Comparison of ENCODE assay signal across 10 cellular contexts in genomic region chr17:75842963-75843576, GRCh38. TPM values are rescaled to one million over a fixed set of nuclear protein-coding genes. Genes with fewer than 3 reads are reported as not detected.
DNase-seq lines count a peak whose midpoint lies in the region; TF ChIP-seq lines count a peak whose summit lies in the region.
"Had no signal": no experiment of that assay in that cellular context is flagged by ENCODE, and none has a peak within 500 bp of the region (broad histone marks: within the 10 kb centered on the region; RNA-seq: fewer than 3 reads in every experiment).

No MANE protein-coding gene starts in this region.

- peak; percentile 20 for TF ChIP-seq CTCF in GM12865 (IDR thresholded peaks at IDR 0.05; ENCODE audit: insufficient read depth, low read depth, low read length, missing control alignments)
- TF ChIP-seq CTCF in dorsolateral prefrontal cortex (IDR thresholded peaks at IDR 0.05 in 54 of 56, conservative IDR thresholded peaks at IDR 0.05 in 2 of 56; ENCODE audit: low read depth in 1 of 56, partially characterized antibody in 56 of 56): no peak
- no peak for TF ChIP-seq CTCF in retinal pigment epithelial cell (conservative IDR thresholded peaks at IDR 0.05; ENCODE audit: low read depth, low read length)
- no peak for TF ChIP-seq CTCF in HFFc6 (IDR thresholded peaks at IDR 0.05)

- H3K9me3 Mint-ChIP-seq in T-helper 1 cell treated with Interleukin-12 subunit alpha and Interleukin-12 subunit beta and Interleukin-4 antibody, amounts not matched to agents 30 μg/mL and 1 μg/mL, for 36 hours: no peaks in the 10 kb centered on the region
- H3K9me3 Mint-ChIP-seq in HFFc6: no peaks in the 10 kb centered on the region

- peaks cover 11% of the 10 kb centered on the region for H3K4me1 Mint-ChIP-seq in T-helper 1 cell treated with Interleukin-12 subunit alpha and Interleukin-12 subunit beta and Interleukin-4 antibody, amounts not matched to agents 30 μg/mL and 1 μg/mL, for 36 hours (ENCODE audit: low read depth)
- H3K4me1 Mint-ChIP-seq in HFFc6 (ENCODE audit: low read depth): peaks cover 5% of the 10 kb centered on the region; the same call in 1 of the 2 replicates

- no peaks in the 10 kb centered on the region for H3K27me3 ChIP-seq in dorsolateral prefrontal cortex

- no peak overlapping the region for H3K27ac ChIP-seq in dorsolateral prefrontal cortex

- intact Hi-C loops in dorsolateral prefrontal cortex (cut with DNase I): no loop called here

- H3K27ac Mint-ChIP-seq in T-helper 1 cell treated with Interleukin-12 subunit alpha and Interleukin-12 subunit beta and Interleukin-4 antibody, amounts not matched to agents 30 μg/mL and 1 μg/mL, for 36 hours: peak overlapping the region; percentile 94
- H3K27ac Mint-ChIP-seq in HFFc6: no peak overlapping the region

- peak; percentile 49 for DNase-seq in GM12865 (ENCODE audit: low read depth)
- DNase-seq in dorsolateral prefrontal cortex: no peak
- no peak for DNase-seq in retinal pigment epithelial cell (ENCODE audit: low read depth)
- DNase-seq in HFFc6: no peak
- no peak for DNase-seq in NCI-H1048 (lab: John Stamatoyannopoulos, UW)
- no peak for DNase-seq in GM19238 (ENCODE audit: insufficient read length, low spot score)
- DNase-seq in DMS 273 (lab: John Stamatoyannopoulos, UW; ENCODE audit: unreplicated experiment): no peak
- DNase-seq: NCI-H1092 had no signal

- no peaks in the 10 kb centered on the region for H3K27me3 Mint-ChIP-seq in T-helper 1 cell treated with Interleukin-12 subunit alpha and Interleukin-12 subunit beta and Interleukin-4 antibody, amounts not matched to agents 30 μg/mL and 1 μg/mL, for 36 hours (ENCODE audit: low read depth)
- peaks cover 2% of the 10 kb centered on the region; the same call in 1 of the 2 replicates for H3K27me3 Mint-ChIP-seq in HFFc6 (ENCODE audit: insufficient read depth)

- H3K36me3 Mint-ChIP-seq in T-helper 1 cell treated with Interleukin-12 subunit alpha and Interleukin-12 subunit beta and Interleukin-4 antibody, amounts not matched to agents 30 μg/mL and 1 μg/mL, for 36 hours (ENCODE audit: low read depth): peaks cover 34% of the 10 kb centered on the region
- no peaks in the 10 kb centered on the region; the same call in 1 of the 2 replicates for H3K36me3 Mint-ChIP-seq in HFFc6 (ENCODE audit: low read depth)

- peak overlapping the region; percentile 87 for H3K4me3 ChIP-seq in GM12865 (ENCODE audit: low read depth, low read length)
- H3K4me3 ChIP-seq in dorsolateral prefrontal cortex: peak overlapping the region in 32 of 59 donors; percentile 2 to 42 (median 30)
- peak overlapping the region; percentile 44 for H3K4me3 ChIP-seq in retinal pigment epithelial cell (ENCODE audit: low read length)

- peak overlapping the region; percentile 94 for H3K4me3 Mint-ChIP-seq in T-helper 1 cell treated with Interleukin-12 subunit alpha and Interleukin-12 subunit beta and Interleukin-4 antibody, amounts not matched to agents 30 μg/mL and 1 μg/mL, for 36 hours
- no peak overlapping the region for H3K4me3 Mint-ChIP-seq in HFFc6

RNA-seq across cellular contexts. Expression of gene UNC13D, which starts 1.1 kb away (rescaled TPM):
- total RNA-seq in dorsolateral prefrontal cortex: 10 to 100 TPM in 85 of 120 experiments, 1 to 10 TPM in 35; 3.9 to 40.2 (median 13.0) TPM
- under 1 TPM; 0.17 to 0.78 (median 0.24) TPM for total RNA-seq in HFFc6 (2021; fragmentation: NEBNext Ultra II Directional; extraction: Animal tissue kit (Norgen Biotek cat#: 25700))
- total RNA-seq: RPMI7951 had no signal

RNA-seq across cellular contexts. Expression of gene WBP2, which starts 12.1 kb away (rescaled TPM):
- total RNA-seq in dorsolateral prefrontal cortex: 100 to 1,000 TPM; 311 to 523 (median 421) TPM
- 10 to 100 TPM; 51.4 to 65.5 (median 59.3) TPM for total RNA-seq in HFFc6 (2021; fragmentation: NEBNext Ultra II Directional; extraction: Animal tissue kit (Norgen Biotek cat#: 25700))

RNA-seq across cellular contexts. Expression of gene TRIM47, which starts 35.3 kb away (rescaled TPM):
- total RNA-seq in dorsolateral prefrontal cortex: 100 to 1,000 TPM in 3 of 120 experiments, 10 to 100 TPM in 117; 19.7 to 109 (median 43.9) TPM
- total RNA-seq in HFFc6 (2021; fragmentation: NEBNext Ultra II Directional; extraction: Animal tissue kit (Norgen Biotek cat#: 25700)): 1 to 10 TPM; 1.0 to 2.3 (median 1.5) TPM

RNA-seq across cellular contexts. Expression of gene TRIM65, which starts 53.7 kb away (rescaled TPM):
- total RNA-seq in dorsolateral prefrontal cortex: 10 to 100 TPM; 11.9 to 37.4 (median 20.2) TPM
- 10 to 100 TPM; 10.3 to 12.6 (median 11.0) TPM for total RNA-seq in HFFc6 (2021; fragmentation: NEBNext Ultra II Directional; extraction: Animal tissue kit (Norgen Biotek cat#: 25700))

RNA-seq across cellular contexts. Expression of gene UNK, which starts 58.5 kb away (rescaled TPM):
- total RNA-seq in dorsolateral prefrontal cortex: 10 to 100 TPM; 20.6 to 51.6 (median 29.4) TPM
- 10 to 100 TPM; 12.7 to 18.6 (median 16.2) TPM for total RNA-seq in HFFc6 (2021; fragmentation: NEBNext Ultra II Directional; extraction: Animal tissue kit (Norgen Biotek cat#: 25700))

Comparison
In these comparisons a context has a peak if more than half of its experiments do, and no peak if none do; other contexts are left out.
1. H3K4me3 ChIP-seq: peak in every context shown above with its lines; median percentile 87 in GM12865; 44 in retinal pigment epithelial cell; 30 in dorsolateral prefrontal cortex.
2. RNA of gene WBP2, which starts 12.1 kb away (total RNA-seq): 311 to 523 TPM in dorsolateral prefrontal cortex; 51.4 to 65.5 TPM in HFFc6; every median in the first group is over 4 times any median in the second.
3. RNA of gene TRIM47, which starts 35.3 kb away (total RNA-seq): 19.7 to 109 TPM in dorsolateral prefrontal cortex; 1.0 to 2.3 TPM in HFFc6; every median in the first group is over 4 times any median in the second.